Comparison of ENCODE assay signal across 9 cellular contexts in the genomic region with DNA sequence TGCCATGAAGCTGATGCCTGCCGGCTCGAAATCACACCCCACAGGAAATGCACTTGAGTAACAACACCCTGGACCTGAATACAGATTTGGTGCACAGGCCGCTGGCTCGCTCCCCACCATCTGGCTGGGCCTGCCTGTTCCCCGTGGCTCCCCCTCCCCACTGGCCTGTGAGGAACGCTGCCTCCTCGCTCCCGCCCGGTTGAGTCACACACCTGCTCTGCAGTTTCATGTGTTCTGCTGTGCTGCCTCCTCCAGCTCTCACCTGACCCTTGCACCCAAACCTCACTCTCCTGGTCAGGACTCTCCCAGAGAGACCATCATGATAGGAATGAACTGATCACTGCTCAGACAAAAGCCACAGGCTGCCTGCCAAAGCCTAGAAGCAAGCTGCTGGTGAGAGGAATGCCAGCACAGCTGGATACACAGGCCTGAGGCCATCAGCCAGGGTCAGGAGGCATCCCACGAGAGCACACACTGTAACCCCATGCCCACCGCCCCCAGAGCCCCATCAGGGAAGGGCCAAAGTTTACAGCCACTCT. TPM values are rescaled to one million over a fixed set of nuclear protein-coding genes. Genes with fewer than 3 reads are reported as not detected.
DNase-seq lines count a peak whose midpoint lies in the region; ATAC-seq and TF ChIP-seq lines count a peak whose summit lies in the region.
"Had no signal": no experiment of that assay in that cellular context is flagged by ENCODE, and none has a peak within 500 bp of the region (broad histone marks: within the 10 kb centered on the region; RNA-seq: fewer than 3 reads in every experiment).

No MANE protein-coding gene starts in this region.

- POLR2A ChIA-PET in activated CD4-positive, alpha-beta T cell treated with anti-CD3 and anti-CD28 coated beads, Interleukin-2, amount 10 ng/mL, durations not matched to agents 7 days and 5 days (lab: Charles Lee), result no interaction called here

- H4K8ac ChIP-seq in neuronal stem cell (ENCODE audit: low read depth, low read length), result no peak overlapping the region

- peak; percentile 66 for DNase-seq in NCI-H69 (lab: John Stamatoyannopoulos, UW)
- peak; percentile 28 for DNase-seq in fibroblast of mammary gland (ENCODE audit: low read depth)
- no peak for DNase-seq in neuronal stem cell (ENCODE audit: low spot score)
- no peak for DNase-seq in activated CD4-positive, alpha-beta T cell treated with anti-CD3 and anti-CD28 coated beads, Interleukin-2, amount 10 ng/mL, durations not matched to agents 7 days and 5 days
- no peak for DNase-seq in adrenal gland
- DNase-seq: GDM1 had no signal

- intact Hi-C loops in adrenal gland (cut with DNase I), result no loop called here

- no peak overlapping the region for H2BK12ac ChIP-seq in neuronal stem cell (ENCODE audit: low read length)

- H3K36me3 ChIP-seq in BLaER1, result no peaks in the 10 kb centered on the region; the same call in 1 of the 2 replicates
- peaks cover 4 to 5% of the 10 kb centered on the region in 2 donors for H3K36me3 ChIP-seq in neuronal stem cell (replicated peaks in 1 of 2; ENCODE audit: control insufficient read depth in 2 of 2, insufficient read depth in 2 of 2, low read length in 2 of 2)
- no peaks in the 10 kb centered on the region for H3K36me3 ChIP-seq in adrenal gland (replicated peaks in 1 of 2)

- H3K14ac ChIP-seq in neuronal stem cell (ENCODE audit: low read length), result no peak overlapping the region

- ATAC-seq in HG03457 (IDR thresholded peaks at IDR 0.05; ENCODE audit: unreplicated experiment) (no peak), GM18511 (IDR thresholded peaks at IDR 0.05; ENCODE audit: unreplicated experiment) (no peak)

- no peak for TF ChIP-seq CTCF in fibroblast of mammary gland (conservative IDR thresholded peaks at IDR 0.05; ENCODE audit: control insufficient read depth, insufficient read depth, low read depth, low read length)
- no peak for TF ChIP-seq CTCF in adrenal gland (IDR thresholded peaks at IDR 0.05)

- H3K4me1 Mint-ChIP-seq in activated CD4-positive, alpha-beta T cell treated with anti-CD3 and anti-CD28 coated beads, Interleukin-2, amount 10 ng/mL, durations not matched to agents 7 days and 5 days, result peaks cover 24% of the 10 kb centered on the region

- peaks cover 41% of the 10 kb centered on the region for H3K4me1 ChIP-seq in BLaER1
- peaks cover 16 to 22% of the 10 kb centered on the region in 2 donors for H3K4me1 ChIP-seq in neuronal stem cell (ENCODE audit: control insufficient read depth in 2 of 2, insufficient read depth in 1 of 2, low read depth in 1 of 2, low read length in 2 of 2)
- H3K4me1 ChIP-seq in adrenal gland (replicated peaks in 1 of 2), result peaks cover 6 to 11% of the 10 kb centered on the region in 2 donors

- no CpG with 5 or more reads among the region's 11 CpGs for WGBS in neuronal stem cell (ENCODE audit: extremely low coverage in 2 of 2, insufficient read length in 2 of 2, insufficient replicate concordance in 1 of 2), 2 donors
- 46 to 82% (median 72%) methylated on average over 2 to 11 of the region's 11 CpGs for WGBS in adrenal gland, 4 donors

- H3K9me3 ChIP-seq in BLaER1 (peaks cover 21% of the 10 kb centered on the region; the same call in 1 of the 2 replicates), neuronal stem cell (replicated peaks in 1 of 2; ENCODE audit: control insufficient read depth in 2 of 2, insufficient read depth in 1 of 2, low read depth in 1 of 2, low read length in 2 of 2) (peaks cover 14 to 20% of the 10 kb centered on the region in 2 donors), adrenal gland (replicated peaks in 1 of 3) (no peaks in the 10 kb centered on the region)

- TF ChIP-seq POLR2A in adrenal gland (IDR thresholded peaks at IDR 0.05), result no peak

- H2BK15ac ChIP-seq in neuronal stem cell (ENCODE audit: low read length), result no peak overlapping the region

- no peak overlapping the region for H4K91ac ChIP-seq in neuronal stem cell (ENCODE audit: low read depth, low read length, poor library complexity)

- H3K27ac ChIP-seq in BLaER1 (0 out of 2 replicates have a peak overlapping the region, but pooled peaks have one; percentile 48), neuronal stem cell (replicated peaks; ENCODE audit: low read length) (no peak overlapping the region), adrenal gland (peak overlapping the region in 1 of 5 donors; percentile 8)

- peaks cover 8% of the 10 kb centered on the region for H3K79me1 ChIP-seq in neuronal stem cell (ENCODE audit: low read depth, low read length)

- peak overlapping the region; percentile 51 for H3K4me2 ChIP-seq in BLaER1
- H3K4me2 ChIP-seq in neuronal stem cell (ENCODE audit: insufficient read depth, low read length, poor library complexity, severe bottlenecking), result no peak overlapping the region

- peak overlapping the region; percentile 45 for H3K9ac ChIP-seq in BLaER1
- no peak overlapping the region for H3K9ac ChIP-seq in neuronal stem cell (ENCODE audit: low read depth, low read length, poor library complexity)

- H3K9me3 Mint-ChIP-seq in activated CD4-positive, alpha-beta T cell treated with anti-CD3 and anti-CD28 coated beads, Interleukin-2, amount 10 ng/mL, durations not matched to agents 7 days and 5 days, result no peaks in the 10 kb centered on the region

- no peak overlapping the region for H2BK120ac ChIP-seq in neuronal stem cell (ENCODE audit: low read depth, low read length)

- no peak overlapping the region for H3K4ac ChIP-seq in neuronal stem cell (ENCODE audit: low read length)

- no peak overlapping the region for H3K27ac Mint-ChIP-seq in activated CD4-positive, alpha-beta T cell treated with anti-CD3 and anti-CD28 coated beads, Interleukin-2, amount 10 ng/mL, durations not matched to agents 7 days and 5 days

- peak overlapping the region; percentile 3 for H3K18ac ChIP-seq in neuronal stem cell (ENCODE audit: low read length)

- H3K23ac ChIP-seq in neuronal stem cell (ENCODE audit: low read depth, low read length, poor library complexity), result no peak overlapping the region

- peak overlapping the region; percentile 1 for H2BK5ac ChIP-seq in neuronal stem cell (ENCODE audit: low read length)

- peaks cover 9% of the 10 kb centered on the region for H3K36me3 Mint-ChIP-seq in activated CD4-positive, alpha-beta T cell treated with anti-CD3 and anti-CD28 coated beads, Interleukin-2, amount 10 ng/mL, durations not matched to agents 7 days and 5 days (ENCODE audit: low read depth)

- no peak overlapping the region for H3K4me3 Mint-ChIP-seq in activated CD4-positive, alpha-beta T cell treated with anti-CD3 and anti-CD28 coated beads, Interleukin-2, amount 10 ng/mL, durations not matched to agents 7 days and 5 days

- H3K27me3 ChIP-seq in BLaER1 (no peaks in the 10 kb centered on the region), neuronal stem cell (ENCODE audit: control insufficient read depth in 3 of 3, insufficient read depth in 3 of 3, low read depth in 1 of 3, low read length in 3 of 3) (no peaks in the 10 kb centered on the region), adrenal gland (no peaks in the 10 kb centered on the region)

- H3K4me3 ChIP-seq in BLaER1 (no peak overlapping the region), fibroblast of mammary gland (ENCODE audit: control insufficient read depth, low read depth, low read length) (no peak overlapping the region), neuronal stem cell (ENCODE audit: low read length in 2 of 2) (no peak overlapping the region), adrenal gland (no peak overlapping the region)

- no peak overlapping the region for H2AFZ ChIP-seq in neuronal stem cell (ENCODE audit: low read length)

- no peak overlapping the region for H2AK5ac ChIP-seq in neuronal stem cell (ENCODE audit: low read depth, low read length)

- H4K20me1 ChIP-seq in BLaER1, result peaks cover 11% of the 10 kb centered on the region

- no peaks in the 10 kb centered on the region for H3K27me3 Mint-ChIP-seq in activated CD4-positive, alpha-beta T cell treated with anti-CD3 and anti-CD28 coated beads, Interleukin-2, amount 10 ng/mL, durations not matched to agents 7 days and 5 days

- CTCF ChIA-PET in activated CD4-positive, alpha-beta T cell treated with anti-CD3 and anti-CD28 coated beads, Interleukin-2, amount 10 ng/mL, durations not matched to agents 7 days and 5 days (lab: Charles Lee), result interaction anchor here (1.1 to 2.7 kb wide), 4 partner anchors 8 to 270 kb away, joined by 3 to 10 read pairs (median 4); no protein-coding TSS in a partner anchor

RNA-seq across cellular contexts. Expression of gene SIVA1, which starts 3.8 kb away (rescaled TPM):
- polyA plus RNA-seq in neuronal stem cell (2013, experiment 1 of 2), result 109 TPM
- polyA plus RNA-seq in neuronal stem cell (2013, experiment 2 of 2), result 114 TPM
- 100 to 1,000 TPM in 1 of 2 experiments, 10 to 100 TPM in 1; 84.7 to 135 TPM for total RNA-seq in activated CD4-positive, alpha-beta T cell treated with anti-CD3 and anti-CD28 coated beads, Interleukin-2, amount 10 ng/mL, durations not matched to agents 7 days and 5 days
- 100 to 1,000 TPM in 4 of 8 donors, 10 to 100 TPM in 4; 43.9 to 294 (median 140) TPM for total RNA-seq in adrenal gland
- polyA plus RNA-seq in adrenal gland, result 100 to 1,000 TPM in 1 of 3 donors, 10 to 100 TPM in 1, 1 to 10 TPM in 1; 2.0 to 120 (median 86.8) TPM

RNA-seq across cellular contexts. Expression of gene ADSS1, which starts 25.2 kb away (rescaled TPM):
- 23.8 TPM for polyA plus RNA-seq in neuronal stem cell (2013, experiment 1 of 2)
- 21.4 TPM for polyA plus RNA-seq in neuronal stem cell (2013, experiment 2 of 2)
- total RNA-seq in activated CD4-positive, alpha-beta T cell treated with anti-CD3 and anti-CD28 coated beads, Interleukin-2, amount 10 ng/mL, durations not matched to agents 7 days and 5 days, result 1 to 10 TPM in 1 of 2 experiments, under 1 TPM in 1; 0.81 to 1.2 TPM
- total RNA-seq in adrenal gland, result 10 to 100 TPM in 6 of 8 donors, 1 to 10 TPM in 2; 6.9 to 39.1 (median 18.2) TPM
- 10 to 100 TPM in 2 of 3 donors, 1 to 10 TPM in 1; 5.6 to 20.1 (median 16.7) TPM for polyA plus RNA-seq in adrenal gland

RNA-seq across cellular contexts. Expression of gene AKT1, which starts 46.4 kb away (rescaled TPM):
- polyA plus RNA-seq in neuronal stem cell (2013, experiment 1 of 2), result 84.4 TPM
- polyA plus RNA-seq in neuronal stem cell (2013, experiment 2 of 2), result 82.3 TPM
- total RNA-seq in activated CD4-positive, alpha-beta T cell treated with anti-CD3 and anti-CD28 coated beads, Interleukin-2, amount 10 ng/mL, durations not matched to agents 7 days and 5 days, result 100 to 1,000 TPM; 159 to 166 TPM
- 100 to 1,000 TPM; 155 to 300 (median 195) TPM for total RNA-seq in adrenal gland
- polyA plus RNA-seq in adrenal gland, result 100 to 1,000 TPM in 2 of 3 donors, 10 to 100 TPM in 1; 97.5 to 244 (median 230) TPM

RNA-seq across cellular contexts. Expression of gene ZBTB42, which starts 51.7 kb away (rescaled TPM):
- 0.95 TPM for polyA plus RNA-seq in neuronal stem cell (2013, experiment 1 of 2)
- polyA plus RNA-seq in neuronal stem cell (2013, experiment 2 of 2), result 0.87 TPM
- total RNA-seq in activated CD4-positive, alpha-beta T cell treated with anti-CD3 and anti-CD28 coated beads, Interleukin-2, amount 10 ng/mL, durations not matched to agents 7 days and 5 days, result 1 to 10 TPM; 4.5 to 5.8 TPM
- 10 to 100 TPM in 3 of 8 donors, 1 to 10 TPM in 5; 3.5 to 13.9 (median 9.4) TPM for total RNA-seq in adrenal gland
- polyA plus RNA-seq in adrenal gland, result 1 to 10 TPM; 1.2 to 2.3 (median 1.6) TPM

RNA-seq across cellular contexts. Expression of gene INF2, which starts 59.8 kb away (rescaled TPM):
- 19.0 TPM for polyA plus RNA-seq in neuronal stem cell (2013, experiment 1 of 2)
- polyA plus RNA-seq in neuronal stem cell (2013, experiment 2 of 2), result 19.6 TPM
- 100 to 1,000 TPM; 163 to 171 TPM for total RNA-seq in activated CD4-positive, alpha-beta T cell treated with anti-CD3 and anti-CD28 coated beads, Interleukin-2, amount 10 ng/mL, durations not matched to agents 7 days and 5 days
- total RNA-seq in adrenal gland, result 10 to 100 TPM; 36.8 to 72.9 (median 62.0) TPM
- 100 to 1,000 TPM in 2 of 3 donors, 10 to 100 TPM in 1; 16.3 to 217 (median 117) TPM for polyA plus RNA-seq in adrenal gland

Comparison
In these comparisons a context has a peak if more than half of its experiments do, and no peak if none do; other contexts are left out.
1. DNase-seq: peak in NCI-H69 (single experiment) and fibroblast of mammary gland (single experiment); none in neuronal stem cell (single experiment), activated CD4-positive, alpha-beta T cell treated with anti-CD3 and anti-CD28 coated beads, Interleukin-2, amount 10 ng/mL, durations not matched to agents 7 days and 5 days (single experiment) and adrenal gland (0 of 7).